In the genomic region with DNA sequence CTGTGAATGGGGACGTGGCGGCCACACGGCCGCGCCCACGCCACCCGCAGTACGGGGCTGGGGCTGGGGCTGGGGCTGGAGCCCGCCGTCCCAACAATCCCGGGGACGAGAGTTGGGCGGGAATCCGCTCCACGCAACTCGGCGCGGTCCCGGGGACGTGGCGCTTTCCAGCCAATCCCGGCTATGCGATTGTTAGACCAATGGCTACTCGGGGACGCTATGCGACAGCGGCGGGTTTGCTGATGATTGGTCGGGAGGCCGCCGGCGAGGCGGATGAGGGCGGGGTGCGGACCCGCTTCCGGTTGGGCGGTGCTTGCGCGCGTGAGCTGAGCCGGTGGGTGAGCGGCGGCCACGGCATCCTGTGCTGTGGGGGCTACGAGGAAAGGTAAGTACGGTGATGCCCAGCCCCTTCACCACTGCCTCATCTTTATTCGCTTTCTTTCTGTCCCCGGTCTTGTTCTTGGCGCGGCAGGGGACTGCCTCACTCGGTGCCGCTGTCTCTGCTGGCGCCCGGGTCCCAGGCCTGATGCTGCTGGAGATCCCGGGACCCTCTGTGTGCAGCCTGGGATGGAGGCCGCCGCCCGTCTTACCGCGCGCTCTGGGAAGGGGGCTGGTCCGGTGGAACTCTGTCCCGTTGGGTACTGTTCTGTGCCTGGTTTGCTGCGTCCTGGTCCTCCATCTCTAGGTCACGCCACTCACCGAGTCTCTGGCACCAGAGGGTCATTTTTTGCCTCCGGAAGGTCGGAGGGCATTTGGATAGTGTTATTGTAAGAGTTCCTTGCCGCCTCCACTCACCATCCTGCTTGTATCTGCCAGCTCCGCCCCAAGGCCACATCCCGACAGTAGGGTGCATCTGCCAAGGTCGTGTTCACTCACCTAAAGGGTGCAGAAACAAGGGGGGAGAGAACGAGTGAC, we compare ENCODE assay signal across 1 cellular context.
TF ChIP-seq lines count a peak whose summit lies in the region.

A gene (plus strand): TSS at position 312 of the 915 bp plus-strand sequence. CDS start 9,225 bp downstream, outside the sequence.

TF ChIP-seq in HepG2, 621 proteins besides CTCF, POLR2A, EP300 and RAD21 (continued from another document and continues in another):
- peak; percentile 44; the same call in 1 of the 2 replicates for TF ChIP-seq BHLHE40 (IDR thresholded peaks at IDR 0.05; ENCODE audit: low read length)
- no peak for TF ChIP-seq ZNF879 (CRISPR knock-in tag; IDR thresholded peaks at IDR 0.05)
- TF ChIP-seq, protein P1, sequence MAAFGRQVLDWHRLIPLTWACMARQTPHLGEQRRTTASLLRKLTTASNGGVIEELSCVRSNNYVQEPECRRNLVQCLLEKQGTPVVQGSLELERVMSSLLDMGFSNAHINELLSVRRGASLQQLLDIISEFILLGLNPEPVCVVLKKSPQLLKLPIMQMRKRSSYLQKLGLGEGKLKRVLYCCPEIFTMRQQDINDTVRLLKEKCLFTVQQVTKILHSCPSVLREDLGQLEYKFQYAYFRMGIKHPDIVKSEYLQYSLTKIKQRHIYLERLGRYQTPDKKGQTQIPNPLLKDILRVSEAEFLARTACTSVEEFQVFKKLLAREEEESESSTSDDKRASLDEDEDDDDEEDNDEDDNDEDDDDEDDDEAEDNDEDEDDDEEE (CRISPR knock-in tag; IDR thresholded peaks at IDR 0.05), result 0 out of 2 replicates have a peak, but pooled peaks have one; percentile 65
- peak; percentile 63; the same call in 1 of the 2 replicates for TF ChIP-seq ZNF709 (CRISPR knock-in tag; IDR thresholded peaks at IDR 0.05)
- 0 out of 2 replicates have a peak, but pooled peaks have one; percentile 30 for TF ChIP-seq SNAPC2 (CRISPR knock-in tag; IDR thresholded peaks at IDR 0.05)
- peak; percentile 79; the same call in 1 of the 2 replicates for TF ChIP-seq MYC (CRISPR knock-in tag; IDR thresholded peaks at IDR 0.05; ENCODE audit: borderline replicate concordance)
- peak; percentile 77 for TF ChIP-seq PHF21A (CRISPR knock-in tag; IDR thresholded peaks at IDR 0.05)
- peak; percentile 96 for TF ChIP-seq NFYC (CRISPR knock-in tag; IDR thresholded peaks at IDR 0.05)
- TF ChIP-seq ZNF777 (CRISPR knock-in tag; IDR thresholded peaks at IDR 0.05), result peak; percentile 57; the same call in 1 of the 2 replicates
- TF ChIP-seq, protein P2, sequence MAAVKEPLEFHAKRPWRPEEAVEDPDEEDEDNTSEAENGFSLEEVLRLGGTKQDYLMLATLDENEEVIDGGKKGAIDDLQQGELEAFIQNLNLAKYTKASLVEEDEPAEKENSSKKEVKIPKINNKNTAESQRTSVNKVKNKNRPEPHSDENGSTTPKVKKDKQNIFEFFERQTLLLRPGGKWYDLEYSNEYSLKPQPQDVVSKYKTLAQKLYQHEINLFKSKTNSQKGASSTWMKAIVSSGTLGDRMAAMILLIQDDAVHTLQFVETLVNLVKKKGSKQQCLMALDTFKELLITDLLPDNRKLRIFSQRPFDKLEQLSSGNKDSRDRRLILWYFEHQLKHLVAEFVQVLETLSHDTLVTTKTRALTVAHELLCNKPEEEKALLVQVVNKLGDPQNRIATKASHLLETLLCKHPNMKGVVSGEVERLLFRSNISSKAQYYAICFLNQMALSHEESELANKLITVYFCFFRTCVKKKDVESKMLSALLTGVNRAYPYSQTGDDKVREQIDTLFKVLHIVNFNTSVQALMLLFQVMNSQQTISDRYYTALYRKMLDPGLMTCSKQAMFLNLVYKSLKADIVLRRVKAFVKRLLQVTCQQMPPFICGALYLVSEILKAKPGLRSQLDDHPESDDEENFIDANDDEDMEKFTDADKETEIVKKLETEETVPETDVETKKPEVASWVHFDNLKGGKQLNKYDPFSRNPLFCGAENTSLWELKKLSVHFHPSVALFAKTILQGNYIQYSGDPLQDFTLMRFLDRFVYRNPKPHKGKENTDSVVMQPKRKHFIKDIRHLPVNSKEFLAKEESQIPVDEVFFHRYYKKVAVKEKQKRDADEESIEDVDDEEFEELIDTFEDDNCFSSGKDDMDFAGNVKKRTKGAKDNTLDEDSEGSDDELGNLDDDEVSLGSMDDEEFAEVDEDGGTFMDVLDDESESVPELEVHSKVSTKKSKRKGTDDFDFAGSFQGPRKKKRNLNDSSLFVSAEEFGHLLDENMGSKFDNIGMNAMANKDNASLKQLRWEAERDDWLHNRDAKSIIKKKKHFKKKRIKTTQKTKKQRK (IDR thresholded peaks at IDR 0.05; ENCODE audit: low read length), result no peak
- TF ChIP-seq ZNF224 (CRISPR knock-in tag; IDR thresholded peaks at IDR 0.05), result peak; percentile 53; the same call in 1 of the 2 replicates
- TF ChIP-seq CBX5 (CRISPR knock-in tag; IDR thresholded peaks at IDR 0.05; ENCODE audit: borderline replicate concordance), result no peak
- no peak for TF ChIP-seq ZNF563 (CRISPR knock-in tag; IDR thresholded peaks at IDR 0.05)
- TF ChIP-seq ZNF333 (CRISPR knock-in tag; IDR thresholded peaks at IDR 0.05; ENCODE audit: borderline replicate concordance), result no peak
- TF ChIP-seq, protein P3, sequence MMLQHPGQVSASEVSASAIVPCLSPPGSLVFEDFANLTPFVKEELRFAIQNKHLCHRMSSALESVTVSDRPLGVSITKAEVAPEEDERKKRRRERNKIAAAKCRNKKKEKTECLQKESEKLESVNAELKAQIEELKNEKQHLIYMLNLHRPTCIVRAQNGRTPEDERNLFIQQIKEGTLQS (CRISPR knock-in tag; IDR thresholded peaks at IDR 0.05), result no peak
- no peak for TF ChIP-seq SIN3B (IDR thresholded peaks at IDR 0.05; ENCODE audit: low read length)
- peak; percentile 81 for TF ChIP-seq POGZ (CRISPR knock-in tag; IDR thresholded peaks at IDR 0.05)
- 0 out of 2 replicates have a peak, but pooled peaks have one; percentile 10 for TF ChIP-seq ISX (CRISPR knock-in tag; conservative IDR thresholded peaks at IDR 0.05)
- TF ChIP-seq ZNF496 (CRISPR knock-in tag; IDR thresholded peaks at IDR 0.05; ENCODE audit: insufficient replicate concordance), result no peak
- no peak for TF ChIP-seq TMF1 (CRISPR knock-in tag; IDR thresholded peaks at IDR 0.05; ENCODE audit: low read depth)
- TF ChIP-seq ZNF207 (IDR thresholded peaks at IDR 0.05; ENCODE audit: borderline replicate concordance), result no peak
- no peak for TF ChIP-seq ZNF841 (CRISPR knock-in tag; IDR thresholded peaks at IDR 0.05; ENCODE audit: borderline replicate concordance)
- TF ChIP-seq HES4 (CRISPR knock-in tag; IDR thresholded peaks at IDR 0.05; ENCODE audit: borderline replicate concordance), result peak; percentile 78; the same call in 1 of the 2 replicates
- no peak for TF ChIP-seq ZNF101 (CRISPR knock-in tag; IDR thresholded peaks at IDR 0.05; ENCODE audit: borderline replicate concordance, low read depth)
- TF ChIP-seq, protein P4, sequence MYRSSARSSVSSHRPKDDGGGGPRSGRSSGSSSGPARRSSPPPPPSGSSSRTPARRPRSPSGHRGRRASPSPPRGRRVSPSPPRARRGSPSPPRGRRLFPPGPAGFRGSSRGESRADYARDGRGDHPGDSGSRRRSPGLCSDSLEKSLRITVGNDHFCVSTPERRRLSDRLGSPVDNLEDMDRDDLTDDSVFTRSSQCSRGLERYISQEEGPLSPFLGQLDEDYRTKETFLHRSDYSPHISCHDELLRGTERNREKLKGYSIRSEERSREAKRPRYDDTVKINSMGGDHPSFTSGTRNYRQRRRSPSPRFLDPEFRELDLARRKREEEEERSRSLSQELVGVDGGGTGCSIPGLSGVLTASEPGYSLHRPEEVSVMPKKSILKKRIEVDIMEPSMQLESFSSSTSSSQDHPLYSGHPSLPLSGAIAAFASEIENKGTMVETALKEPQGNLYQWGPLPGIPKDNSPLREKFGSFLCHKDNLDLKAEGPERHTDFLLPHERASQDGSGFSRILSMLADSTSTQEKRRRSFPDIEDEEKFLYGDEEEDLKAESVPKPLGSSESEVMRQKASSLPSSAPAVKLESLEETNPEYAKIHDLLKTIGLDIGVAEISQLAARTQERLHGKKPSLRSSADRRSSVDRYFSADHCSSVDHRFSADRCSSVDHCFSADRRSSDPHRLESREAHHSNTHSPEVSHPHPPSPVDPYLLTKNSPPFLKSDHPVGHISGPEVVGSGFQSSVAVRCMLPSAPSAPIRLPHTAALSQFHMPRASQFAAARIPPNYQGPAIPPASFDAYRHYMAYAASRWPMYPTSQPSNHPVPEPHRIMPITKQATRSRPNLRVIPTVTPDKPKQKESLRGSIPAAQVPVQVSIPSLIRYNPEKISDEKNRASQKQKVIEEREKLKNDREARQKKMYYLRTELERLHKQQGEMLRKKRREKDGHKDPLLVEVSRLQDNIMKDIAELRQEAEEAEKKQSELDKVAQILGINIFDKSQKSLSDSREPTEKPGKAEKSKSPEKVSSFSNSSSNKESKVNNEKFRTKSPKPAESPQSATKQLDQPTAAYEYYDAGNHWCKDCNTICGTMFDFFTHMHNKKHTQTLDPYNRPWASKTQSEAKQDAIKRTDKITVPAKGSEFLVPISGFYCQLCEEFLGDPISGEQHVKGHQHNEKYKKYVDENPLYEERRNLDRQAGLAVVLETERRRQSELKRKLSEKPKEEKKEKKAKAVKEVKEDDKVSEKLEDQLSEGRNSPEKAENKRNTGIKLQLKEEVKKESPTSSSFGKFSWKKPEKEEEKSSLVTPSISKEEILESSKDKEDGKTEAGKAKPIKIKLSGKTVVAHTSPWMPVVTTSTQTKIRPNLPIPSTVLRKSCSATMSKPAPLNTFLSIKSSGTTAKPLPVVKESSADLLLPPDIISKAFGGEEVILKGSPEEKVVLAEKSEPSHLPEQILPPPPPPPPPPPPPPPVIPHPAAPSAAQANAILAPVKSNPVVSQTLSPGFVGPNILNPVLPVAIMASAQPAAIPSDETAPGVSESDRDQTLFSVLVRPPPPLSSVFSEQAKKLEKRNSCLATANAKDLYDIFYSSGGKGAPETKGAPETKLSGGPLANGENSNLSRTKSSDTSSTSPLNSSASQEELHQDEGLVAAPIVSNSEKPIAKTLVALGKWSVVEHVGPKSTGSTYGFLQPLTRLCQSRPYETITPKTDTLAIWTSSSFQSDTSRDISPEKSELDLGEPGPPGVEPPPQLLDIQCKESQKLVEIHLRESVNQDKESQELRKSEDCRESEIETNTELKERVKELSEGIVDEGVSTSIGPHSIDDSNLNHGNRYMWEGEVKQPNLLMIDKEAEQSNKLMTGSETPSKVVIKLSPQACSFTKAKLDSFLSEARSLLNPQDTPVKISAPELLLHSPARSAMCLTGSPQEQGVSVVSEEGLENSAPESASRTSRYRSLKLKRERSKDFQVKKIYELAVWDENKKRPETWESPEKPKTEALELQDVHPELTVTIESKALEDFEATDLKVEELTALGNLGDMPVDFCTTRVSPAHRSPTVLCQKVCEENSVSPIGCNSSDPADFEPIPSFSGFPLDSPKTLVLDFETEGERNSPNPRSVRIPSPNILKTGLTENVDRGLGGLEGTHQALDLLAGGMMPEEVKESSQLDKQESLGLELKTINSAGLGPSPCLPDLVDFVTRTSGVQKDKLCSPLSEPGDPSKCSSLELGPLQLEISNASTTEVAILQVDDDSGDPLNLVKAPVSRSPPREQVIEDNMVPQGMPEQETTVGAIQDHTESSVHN (CRISPR knock-in tag; IDR thresholded peaks at IDR 0.05), result no peak
- TF ChIP-seq HNRNPH1 (optimal IDR thresholded peaks at IDR 0.05; ENCODE audit: low read depth, low read length), result no peak
- peak; percentile 75 for TF ChIP-seq RFXANK (CRISPR knock-in tag; IDR thresholded peaks at IDR 0.05)
- TF ChIP-seq, protein P5, sequence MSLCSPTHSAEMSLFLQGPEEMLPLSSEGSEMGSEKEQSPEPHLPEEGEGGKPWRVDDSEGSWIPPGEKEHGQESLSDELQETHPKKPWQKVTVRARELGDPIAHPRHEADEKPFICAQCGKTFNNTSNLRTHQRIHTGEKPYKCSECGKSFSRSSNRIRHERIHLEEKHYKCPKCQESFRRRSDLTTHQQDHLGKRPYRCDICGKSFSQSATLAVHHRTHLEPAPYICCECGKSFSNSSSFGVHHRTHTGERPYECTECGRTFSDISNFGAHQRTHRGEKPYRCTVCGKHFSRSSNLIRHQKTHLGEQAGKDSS (CRISPR knock-in tag; IDR thresholded peaks at IDR 0.05; ENCODE audit: borderline replicate concordance, low read depth), result 0 out of 2 replicates have a peak, but pooled peaks have one; percentile 49
- no peak for TF ChIP-seq ARID2 (CRISPR knock-in tag; IDR thresholded peaks at IDR 0.05; ENCODE audit: borderline replicate concordance)
- TF ChIP-seq MAFF (IDR thresholded peaks at IDR 0.05; ENCODE audit: low read depth, low read length), result no peak
- TF ChIP-seq KMT2A (CRISPR knock-in tag; IDR thresholded peaks at IDR 0.05), result peak; percentile 70
- TF ChIP-seq ZNF558 (CRISPR knock-in tag; IDR thresholded peaks at IDR 0.05; ENCODE audit: borderline replicate concordance), result peak; percentile 71; the same call in 1 of the 2 replicates
- no peak for TF ChIP-seq NFATC3 (CRISPR knock-in tag; IDR thresholded peaks at IDR 0.05)
- TF ChIP-seq NR2F1 (CRISPR knock-in tag; IDR thresholded peaks at IDR 0.05), result no peak
- TF ChIP-seq HDAC1 (CRISPR knock-in tag; IDR thresholded peaks at IDR 0.05), result peak; percentile 39
- 0 out of 2 replicates have a peak, but pooled peaks have one; percentile 46 for TF ChIP-seq ZNF350 (CRISPR knock-in tag; IDR thresholded peaks at IDR 0.05; ENCODE audit: borderline replicate concordance, low read depth)
- no peak for TF ChIP-seq IKZF1 (IDR thresholded peaks at IDR 0.05)
- TF ChIP-seq, protein P6, sequence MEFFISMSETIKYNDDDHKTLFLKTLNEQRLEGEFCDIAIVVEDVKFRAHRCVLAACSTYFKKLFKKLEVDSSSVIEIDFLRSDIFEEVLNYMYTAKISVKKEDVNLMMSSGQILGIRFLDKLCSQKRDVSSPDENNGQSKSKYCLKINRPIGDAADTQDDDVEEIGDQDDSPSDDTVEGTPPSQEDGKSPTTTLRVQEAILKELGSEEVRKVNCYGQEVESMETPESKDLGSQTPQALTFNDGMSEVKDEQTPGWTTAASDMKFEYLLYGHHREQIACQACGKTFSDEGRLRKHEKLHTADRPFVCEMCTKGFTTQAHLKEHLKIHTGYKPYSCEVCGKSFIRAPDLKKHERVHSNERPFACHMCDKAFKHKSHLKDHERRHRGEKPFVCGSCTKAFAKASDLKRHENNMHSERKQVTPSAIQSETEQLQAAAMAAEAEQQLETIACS (CRISPR knock-in tag; IDR thresholded peaks at IDR 0.05), result 0 out of 2 replicates have a peak, but pooled peaks have one; percentile 37
- no peak for TF ChIP-seq KAT2B (IDR thresholded peaks at IDR 0.05; ENCODE audit: borderline replicate concordance, low read depth, low read length)
- TF ChIP-seq SMAD1 (CRISPR knock-in tag; IDR thresholded peaks at IDR 0.05; ENCODE audit: borderline replicate concordance, low read depth), result peak; percentile 36; the same call in 1 of the 2 replicates
- no peak for TF ChIP-seq ZKSCAN1 (IDR thresholded peaks at IDR 0.05; ENCODE audit: low read length)
- TF ChIP-seq ZNF562 (CRISPR knock-in tag; IDR thresholded peaks at IDR 0.05; ENCODE audit: borderline replicate concordance), result no peak
- TF ChIP-seq, protein P7, sequence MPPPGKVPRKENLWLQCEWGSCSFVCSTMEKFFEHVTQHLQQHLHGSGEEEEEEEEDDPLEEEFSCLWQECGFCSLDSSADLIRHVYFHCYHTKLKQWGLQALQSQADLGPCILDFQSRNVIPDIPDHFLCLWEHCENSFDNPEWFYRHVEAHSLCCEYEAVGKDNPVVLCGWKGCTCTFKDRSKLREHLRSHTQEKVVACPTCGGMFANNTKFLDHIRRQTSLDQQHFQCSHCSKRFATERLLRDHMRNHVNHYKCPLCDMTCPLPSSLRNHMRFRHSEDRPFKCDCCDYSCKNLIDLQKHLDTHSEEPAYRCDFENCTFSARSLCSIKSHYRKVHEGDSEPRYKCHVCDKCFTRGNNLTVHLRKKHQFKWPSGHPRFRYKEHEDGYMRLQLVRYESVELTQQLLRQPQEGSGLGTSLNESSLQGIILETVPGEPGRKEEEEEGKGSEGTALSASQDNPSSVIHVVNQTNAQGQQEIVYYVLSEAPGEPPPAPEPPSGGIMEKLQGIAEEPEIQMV (CRISPR knock-in tag; IDR thresholded peaks at IDR 0.05; ENCODE audit: low read depth), result no peak
- TF ChIP-seq CENPX (CRISPR knock-in tag; IDR thresholded peaks at IDR 0.05), result no peak
- TF ChIP-seq PHF8 (CRISPR knock-in tag; IDR thresholded peaks at IDR 0.05), result peak; percentile 91
- TF ChIP-seq ZNF781 (CRISPR knock-in tag; IDR thresholded peaks at IDR 0.05; ENCODE audit: borderline replicate concordance, not compliant biosample characterization), result no peak
- no peak for TF ChIP-seq ZNF660 (CRISPR knock-in tag; IDR thresholded peaks at IDR 0.05; ENCODE audit: borderline replicate concordance, low read depth)
